In the genomic region with DNA sequence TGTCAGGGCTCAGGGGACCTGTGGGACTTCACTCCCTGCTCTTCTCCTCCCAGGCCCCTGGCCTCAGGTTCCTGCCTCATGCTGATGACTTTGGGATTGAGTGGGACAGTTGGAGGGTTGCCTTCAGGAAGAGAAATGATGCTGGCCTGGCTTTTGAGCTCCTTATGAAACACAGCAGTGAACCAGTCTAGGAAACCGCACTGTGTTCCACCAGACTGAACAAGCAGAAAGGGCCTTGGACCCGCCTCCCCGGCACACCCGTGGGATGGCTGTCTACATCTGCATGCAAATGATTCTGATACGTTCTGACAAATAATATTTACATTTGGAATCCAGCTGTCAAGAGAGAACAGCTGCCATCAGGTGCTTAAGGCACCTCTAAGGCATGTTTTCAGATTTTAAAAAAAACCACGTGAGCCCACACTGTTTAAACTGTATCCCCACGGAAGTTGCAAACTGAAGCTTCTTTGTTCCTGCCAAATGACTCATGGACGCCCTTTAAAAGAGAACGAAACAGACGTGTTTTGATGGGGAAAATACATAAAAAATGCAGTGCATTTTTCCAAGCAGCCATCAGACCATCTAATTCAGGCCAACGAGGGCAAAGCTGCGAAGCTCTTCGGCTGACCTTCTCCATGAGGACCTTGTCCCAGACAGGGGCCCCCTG, we compare ENCODE assay signal across 10 cellular contexts. TPM values are rescaled to one million over a fixed set of nuclear protein-coding genes. Genes with fewer than 3 reads are reported as not detected.
A peak's percentile ranks its signal among the peaks of the same experiment; 100 is the strongest.
DNase-seq lines count a peak whose midpoint lies in the region; ATAC-seq, FAIRE-seq and TF ChIP-seq lines count a peak whose summit lies in the region.
"Had no signal": no experiment of that assay in that cellular context is flagged by ENCODE, and none has a peak within 500 bp of the region (broad histone marks: within the 10 kb centered on the region; RNA-seq: fewer than 3 reads in every experiment).

No MANE protein-coding gene starts in this region.

- H4K20me1 ChIP-seq in astrocyte (ENCODE audit: insufficient read depth, low read length) = no peaks in the 10 kb centered on the region

- H3K4me3 ChIP-seq in astrocyte (ENCODE audit: insufficient read depth, low read depth, low read length) (peak overlapping the region; percentile 15), kidney (ENCODE audit: low read length in 2 of 2) (no peak overlapping the region)
- H3K4me3 ChIP-seq: HAP-1 had no signal

- H3K36me3 Mint-ChIP-seq in astrocyte (ENCODE audit: low read depth, unreplicated experiment) (no peaks in the 10 kb centered on the region), immature natural killer cell (no peaks in the 10 kb centered on the region)
- no peaks in the 10 kb centered on the region for H3K36me3 Mint-ChIP-seq in effector memory CD8-positive, alpha-beta T cell (ENCODE audit: insufficient read depth)

- no peaks in the 10 kb centered on the region for H3K27me3 Mint-ChIP-seq in astrocyte (ENCODE audit: low read depth, unreplicated experiment)
- peaks cover 3 to 6% (median 4%) of the 10 kb centered on the region in 3 donors for H3K27me3 Mint-ChIP-seq in immature natural killer cell (ENCODE audit: low read depth in 3 of 3)
- peaks cover 42 to 70% of the 10 kb centered on the region in 2 donors for H3K27me3 Mint-ChIP-seq in effector memory CD8-positive, alpha-beta T cell

- H3K27me3 ChIP-seq in astrocyte (ENCODE audit: insufficient read depth, low read length) = no peaks in the 10 kb centered on the region

- FAIRE-seq in astrocyte (lab: Jason Lieb, UNC) (no peak), kidney (lab: Jason Lieb, UNC) (no peak)
- FAIRE-seq: frontal cortex had no signal

- H3K27ac ChIP-seq in astrocyte (ENCODE audit: low read depth, low read length) = peak overlapping the region; percentile 94
- peak overlapping the region; percentile 92 to 96 for H3K27ac ChIP-seq in kidney (ENCODE audit: low read depth in 2 of 2, low read length in 2 of 2)

- TF ChIP-seq CTCF in astrocyte (IDR thresholded peaks at IDR 0.05; ENCODE audit: insufficient read depth, low read depth, low read length) (no peak), kidney (IDR thresholded peaks at IDR 0.05; ENCODE audit: borderline replicate concordance, extremely low read depth, insufficient read depth) (no peak)

- intact Hi-C loops in kidney (cut with DNase I) = no loop called here

- peaks cover 29% of the 10 kb centered on the region for H3K4me1 Mint-ChIP-seq in astrocyte (ENCODE audit: low read depth, unreplicated experiment)
- H3K4me1 Mint-ChIP-seq in immature natural killer cell = no peaks in the 10 kb centered on the region
- peaks cover 2 to 5% of the 10 kb centered on the region in 2 donors for H3K4me1 Mint-ChIP-seq in effector memory CD8-positive, alpha-beta T cell (ENCODE audit: low read depth in 2 of 2)

- H3K4me1 ChIP-seq in astrocyte (ENCODE audit: insufficient read depth, low read length) = peaks cover 38% of the 10 kb centered on the region
- H3K4me1 ChIP-seq in kidney (ENCODE audit: control insufficient read depth in 1 of 2, insufficient read depth in 1 of 2, low read depth in 1 of 2, low read length in 2 of 2) = peaks cover 21 to 25% of the 10 kb centered on the region in 2 donors

- peak overlapping the region; percentile 93 for H3K27ac Mint-ChIP-seq in astrocyte (ENCODE audit: unreplicated experiment)
- H3K27ac Mint-ChIP-seq in immature natural killer cell = no peak overlapping the region
- no peak overlapping the region for H3K27ac Mint-ChIP-seq in effector memory CD8-positive, alpha-beta T cell

- H3K79me2 ChIP-seq in astrocyte (ENCODE audit: insufficient read depth, low read length) = no peaks in the 10 kb centered on the region

- H3K9me3 Mint-ChIP-seq in astrocyte (ENCODE audit: unreplicated experiment) (peaks cover 5% of the 10 kb centered on the region), immature natural killer cell (no peaks in the 10 kb centered on the region)
- no peaks in the 10 kb centered on the region for H3K9me3 Mint-ChIP-seq in effector memory CD8-positive, alpha-beta T cell

- H3K9ac ChIP-seq in astrocyte (ENCODE audit: low read length) (peak overlapping the region; percentile 68), kidney (ENCODE audit: low read length in 2 of 2) (peak overlapping the region in 1 of 2 donors; percentile 64)

- H3K4me3 Mint-ChIP-seq in astrocyte (ENCODE audit: unreplicated experiment) (no peak overlapping the region), immature natural killer cell (no peak overlapping the region)
- H3K4me3 Mint-ChIP-seq in effector memory CD8-positive, alpha-beta T cell = no peak overlapping the region

- H3K4me2 ChIP-seq in astrocyte (ENCODE audit: low read length) = peak overlapping the region; percentile 72

- H3K36me3 ChIP-seq in astrocyte (ENCODE audit: insufficient read depth, low read length) (no peaks in the 10 kb centered on the region), kidney (ENCODE audit: control insufficient read depth in 1 of 2, insufficient read depth in 2 of 2, low read length in 2 of 2) (no peaks in the 10 kb centered on the region)
- H3K36me3 ChIP-seq: HAP-1 had no signal

- ATAC-seq in effector memory CD8-positive, alpha-beta T cell (replicated peaks) = no peak

- peak overlapping the region; percentile 58 for H2AFZ ChIP-seq in astrocyte (ENCODE audit: low read depth, low read length)

- DNase-seq in GM03348 (ENCODE audit: low spot score) (peak; percentile 75), NCI-H1105 treated with DMSO at 0.1 percent for 48 hours (lab: John Stamatoyannopoulos, UW) (peak; percentile 68), astrocyte (ENCODE audit: low read depth) (peak; percentile 90), kidney (peak; percentile 89), stromal cell of bone marrow (ENCODE audit: low read depth) (peak; percentile 78), immature natural killer cell (no peak)
- no peak for DNase-seq in effector memory CD8-positive, alpha-beta T cell
- no peak for DNase-seq in stimulated activated CD4-positive, alpha-beta T cell treated with anti-CD3 and anti-CD28 coated beads, Interleukin-2, amount 100 ng/mL, for 48 hours

- no peaks in the 10 kb centered on the region for H3K9me3 ChIP-seq in astrocyte (ENCODE audit: insufficient read depth, low read depth, low read length)
- H3K9me3 ChIP-seq in kidney (ENCODE audit: control insufficient read depth in 1 of 2, low read length in 2 of 2) = no peaks in the 10 kb centered on the region
- H3K9me3 ChIP-seq: HAP-1 had no signal

RNA-seq across cellular contexts. Expression of gene ASAP2, which starts 27.6 kb away (rescaled TPM):
- total RNA-seq in astrocyte = 47.2 and 62.6 TPM in 2 replicates
- 54.8 TPM for total RNA-seq in kidney
- 26.2 TPM for polyA plus RNA-seq in kidney (ENCODE audit: insufficient read depth, low read depth, low replicate concordance)
- polyA plus RNA-seq in immature natural killer cell = under 1 TPM in 2 of 3 donors, not detected in 1; 0.04 to 0.06 TPM

Comparison
In these comparisons a context has a peak if more than half of its experiments do, and no peak if none do; other contexts are left out.
1. DNase-seq: peak in GM03348 (single experiment), NCI-H1105 treated with DMSO at 0.1 percent for 48 hours (single experiment), astrocyte (single experiment), kidney (single experiment) and stromal cell of bone marrow (single experiment); none in immature natural killer cell (0 of 3), effector memory CD8-positive, alpha-beta T cell (0 of 3) and stimulated activated CD4-positive, alpha-beta T cell treated with anti-CD3 and anti-CD28 coated beads, Interleukin-2, amount 100 ng/mL, for 48 hours (0 of 2).